1 cellular context compared by ENCODE assay signal in genomic region chr9:37969558-37970300, GRCh38.
TF ChIP-seq lines count a peak whose summit lies in the region.

No MANE protein-coding gene starts in this region.

TF ChIP-seq in K562, 482 proteins besides CTCF, POLR2A, EP300 and RAD21 (continued from another document):
- TF ChIP-seq ATF7 (IDR thresholded peaks at IDR 0.05), result 0 out of 2 replicates have a peak, but pooled peaks have one; percentile 1
- TF ChIP-seq L3MBTL2 (IDR thresholded peaks at IDR 0.05), result peak; percentile 55; the same call in 1 of the 2 replicates
- TF ChIP-seq MAX (CRISPR knock-in tag; IDR thresholded peaks at IDR 0.05), result 0 out of 2 replicates have a peak, but pooled peaks have one; percentile 14
- TF ChIP-seq SOX6 (IDR thresholded peaks at IDR 0.05), result 0 out of 2 replicates have a peak, but pooled peaks have one; percentile 0
- no peak for TF ChIP-seq KHSRP (IDR thresholded peaks at IDR 0.05)
TF ChIP-seq in K562: peak in this region for 6.
